ENCODE assay signal across 28 cellular contexts in the genomic region with DNA sequence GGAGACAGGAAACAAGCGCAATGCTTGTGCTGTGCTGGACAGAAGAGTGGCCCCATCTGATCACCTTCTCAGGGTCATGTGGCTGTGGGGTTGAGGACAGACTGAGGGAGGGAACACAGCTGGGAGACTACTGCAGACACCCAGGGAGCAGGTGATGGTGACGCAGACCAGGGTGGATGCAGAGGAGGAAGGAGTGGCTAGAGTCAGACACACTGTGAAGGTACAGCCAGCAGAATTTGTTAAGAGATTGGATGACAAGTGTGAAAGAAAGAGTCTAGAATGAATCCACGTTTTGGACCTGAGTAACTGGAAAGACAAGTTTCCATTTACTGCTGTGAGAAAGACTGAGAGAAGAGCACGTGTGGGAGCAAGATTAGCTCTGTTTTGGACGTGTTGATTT. TPM values are rescaled to one million over a fixed set of nuclear protein-coding genes. Genes with fewer than 3 reads are reported as not detected.
DNase-seq lines count a peak whose midpoint lies in the region; ATAC-seq and TF ChIP-seq lines count a peak whose summit lies in the region.
"Had no signal": no experiment of that assay in that cellular context is flagged by ENCODE, and none has a peak within 500 bp of the region (broad histone marks: within the 10 kb centered on the region; RNA-seq: fewer than 3 reads in every experiment).

No MANE protein-coding gene starts in this region.

- no peaks in the 10 kb centered on the region for H4K20me1 ChIP-seq in mammary epithelial cell (ENCODE audit: insufficient read depth, low read length)
- H4K20me1 ChIP-seq in PC-3 (ENCODE audit: low read length), result no peaks in the 10 kb centered on the region
- H4K20me1 ChIP-seq in hepatocyte (ENCODE audit: insufficient read depth, poor library complexity, severe bottlenecking), result no peaks in the 10 kb centered on the region

- TF ChIP-seq CTCF in mammary epithelial cell (conservative IDR thresholded peaks at IDR 0.05 in 1 of 2, IDR thresholded peaks at IDR 0.05 in 1 of 2; ENCODE audit: extremely low read depth in 1 of 2, insufficient read depth in 1 of 2, low read depth in 1 of 2, low read length in 2 of 2) (no peak), MCF 10A (IDR thresholded peaks at IDR 0.05; ENCODE audit: unreplicated experiment) (no peak), PC-3 (conservative IDR thresholded peaks at IDR 0.05; ENCODE audit: low read depth, low read length) (no peak), hepatocyte (IDR thresholded peaks at IDR 0.05; ENCODE audit: poor library complexity) (no peak)
- no peak for TF ChIP-seq CTCF in CD8-positive, alpha-beta T cell (IDR thresholded peaks at IDR 0.05)

- WGBS in mammary epithelial cell (ENCODE audit: low coverage, missing lambda C conversion rate), result 43% methylated on average over 5 of the region's 5 CpGs
- WGBS in hepatocyte (ENCODE audit: low lambda C conversion rate, missing lambda C conversion rate), result 49% methylated on average over 5 of the region's 5 CpGs

- no peaks in the 10 kb centered on the region for H3F3A ChIP-seq in PC-3 (ENCODE audit: low read length, unreplicated experiment)

- H3K9me3 ChIP-seq in mammary epithelial cell (replicated peaks; ENCODE audit: insufficient read depth, low read length) (no peaks in the 10 kb centered on the region), PC-3 (ENCODE audit: low read length) (no peaks in the 10 kb centered on the region), hepatocyte (ENCODE audit: low read depth) (no peaks in the 10 kb centered on the region)
- no peaks in the 10 kb centered on the region for H3K9me3 ChIP-seq in CD8-positive, alpha-beta T cell (ENCODE audit: low read length)
- H3K9me3 ChIP-seq: BE2C, lower lobe of right lung had no signal

- H3K27ac Mint-ChIP-seq in MCF 10A (ENCODE audit: low read depth, unreplicated experiment), result no peak overlapping the region
- H3K27ac Mint-ChIP-seq in CD8-positive, alpha-beta T cell, result no peak overlapping the region
- H3K27ac Mint-ChIP-seq: activated naive CD4-positive, alpha-beta T cell treated with anti-CD3 and anti-CD28 coated beads for 36 hours; activated T-cell treated with anti-CD3 and anti-CD28 coated beads, Interleukin-2, amount 50 U/mL, for 72 hours; stimulated activated naive CD8-positive, alpha-beta T cell treated with anti-CD3 and anti-CD28 coated beads, Interleukin-15, Interleukin-2, amounts not matched to agents 100 ng/mL and 50 ng/mL, for 24 hours had no signal

- H3K4me1 ChIP-seq in mammary epithelial cell (ENCODE audit: insufficient read depth, low read length) (no peaks in the 10 kb centered on the region), PC-3 (ENCODE audit: insufficient read depth, low read length) (no peaks in the 10 kb centered on the region; the same call in 1 of the 2 replicates), hepatocyte (ENCODE audit: insufficient read depth) (no peaks in the 10 kb centered on the region)
- H3K4me1 ChIP-seq in CD8-positive, alpha-beta T cell (ENCODE audit: insufficient read depth, low read length), result no peaks in the 10 kb centered on the region
- H3K4me1 ChIP-seq: BE2C, lower lobe of right lung, tibial artery had no signal

- H3K79me2 ChIP-seq in mammary epithelial cell (ENCODE audit: insufficient read depth, low read length), result no peaks in the 10 kb centered on the region
- H3K79me2 ChIP-seq in PC-3 (ENCODE audit: low read length), result no peaks in the 10 kb centered on the region
- no peaks in the 10 kb centered on the region for H3K79me2 ChIP-seq in hepatocyte

- dilution Hi-C loops in mammary epithelial cell (cut with HindIII; ENCODE audit: low sequenced_read_pairs), result no loop called here

- H3K9me3 Mint-ChIP-seq in MCF 10A (ENCODE audit: unreplicated experiment), result no peaks in the 10 kb centered on the region
- no peaks in the 10 kb centered on the region for H3K9me3 Mint-ChIP-seq in CD8-positive, alpha-beta T cell
- H3K9me3 Mint-ChIP-seq: activated naive CD4-positive, alpha-beta T cell treated with anti-CD3 and anti-CD28 coated beads for 36 hours; activated T-cell treated with anti-CD3 and anti-CD28 coated beads, Interleukin-2, amount 50 U/mL, for 72 hours; stimulated activated naive CD8-positive, alpha-beta T cell treated with anti-CD3 and anti-CD28 coated beads, Interleukin-15, Interleukin-2, amounts not matched to agents 100 ng/mL and 50 ng/mL, for 24 hours had no signal

- H3K4me3 Mint-ChIP-seq in MCF 10A (ENCODE audit: unreplicated experiment), result no peak overlapping the region
- no peak overlapping the region for H3K4me3 Mint-ChIP-seq in CD8-positive, alpha-beta T cell
- H3K4me3 Mint-ChIP-seq: activated naive CD4-positive, alpha-beta T cell treated with anti-CD3 and anti-CD28 coated beads for 36 hours; activated T-cell treated with anti-CD3 and anti-CD28 coated beads, Interleukin-2, amount 50 U/mL, for 72 hours; neural crest cell; stimulated activated naive CD8-positive, alpha-beta T cell treated with anti-CD3 and anti-CD28 coated beads, Interleukin-15, Interleukin-2, amounts not matched to agents 100 ng/mL and 50 ng/mL, for 24 hours had no signal

- POLR2A ChIA-PET in MCF 10A (lab: Yijun Ruan, JAX) (no interaction called here), PC-3 (lab: Charles Lee; ENCODE audit: unreplicated experiment) (no interaction called here)
- POLR2A ChIA-PET in CD8-positive, alpha-beta T cell (lab: Charles Lee), result no interaction called here

- H3K9me2 ChIP-seq in PC-3 (replicated peaks; ENCODE audit: low read length) (no peaks in the 10 kb centered on the region), hepatocyte (replicated peaks; ENCODE audit: insufficient read depth) (no peaks in the 10 kb centered on the region)

- intact Hi-C loops in mammary epithelial cell (cut with micrococcal nuclease) (no loop called here), MCF 10A (cut with micrococcal nuclease) (no loop called here), PC-3 (cut with micrococcal nuclease) (no loop called here)
- intact Hi-C loops in CD8-positive, alpha-beta T cell (cut with DNase I, micrococcal nuclease), result no loop called here

- no peak overlapping the region for H3K4me2 ChIP-seq in mammary epithelial cell (ENCODE audit: insufficient read depth, low read depth, low read length)
- no peak overlapping the region for H3K4me2 ChIP-seq in PC-3 (ENCODE audit: low read length)
- no peak overlapping the region for H3K4me2 ChIP-seq in hepatocyte

- no peak overlapping the region for H2AFZ ChIP-seq in mammary epithelial cell (ENCODE audit: low read depth, low read length)
- H2AFZ ChIP-seq in PC-3 (ENCODE audit: low read length), result peak overlapping the region; percentile 34; the same call in 1 of the 2 replicates
- no peak overlapping the region for H2AFZ ChIP-seq in hepatocyte
- H2AFZ ChIP-seq: GM23248 had no signal

- CTCF ChIA-PET in mammary epithelial cell (lab: Charles Lee; ENCODE audit: low non-redundant PET) (no interaction called here), MCF 10A (lab: Yijun Ruan, JAX) (interaction anchor here (0.6 to 5.5 kb wide), 3 partner anchors 12 to 800 kb away, joined by 3 to 34 read pairs (median 3); no protein-coding TSS in a partner anchor), PC-3 (lab: Charles Lee) (interaction anchor here (0.6 kb wide), 1 partner anchor 10 kb away, joined by 3 read pairs; no protein-coding TSS in a partner anchor)
- CTCF ChIA-PET in CD8-positive, alpha-beta T cell (lab: Charles Lee), result interaction anchor here (0.6 to 0.7 kb wide), 2 partner anchors 69 to 227 kb away, joined by 3 read pairs; no protein-coding TSS in a partner anchor

- BruUV-seq in mammary epithelial cell (replicated peaks; lab: Mats Ljungman, UMichigan) (no TSS peak), MCF 10A (replicated peaks; lab: Mats Ljungman, UMichigan) (no TSS peak), PC-3 (replicated peaks; lab: Mats Ljungman, UMichigan) (no TSS peak)

- H3K36me3 ChIP-seq in mammary epithelial cell (ENCODE audit: insufficient read depth, low read length) (no peaks in the 10 kb centered on the region), PC-3 (ENCODE audit: low read depth, low read length) (no peaks in the 10 kb centered on the region), hepatocyte (replicated peaks; ENCODE audit: insufficient read depth, low read depth) (no peaks in the 10 kb centered on the region)
- no peaks in the 10 kb centered on the region for H3K36me3 ChIP-seq in CD8-positive, alpha-beta T cell (ENCODE audit: insufficient read depth, low read length)
- H3K36me3 ChIP-seq: BE2C, cardiac muscle cell, lower lobe of right lung, tibial artery had no signal

- peak; percentile 57 for ATAC-seq in PC-3
- no peak for ATAC-seq in CD8-positive, alpha-beta T cell
- ATAC-seq: activated T-cell treated with anti-CD3 and anti-CD28 coated beads, Interleukin-2, amount 50 U/mL, for 72 hours; lower lobe of right lung had no signal

- H3K27ac ChIP-seq in mammary epithelial cell (ENCODE audit: insufficient read depth, low read depth, low read length), result no peak overlapping the region
- no peak overlapping the region for H3K27ac ChIP-seq in PC-3 (ENCODE audit: low read length)
- no peak overlapping the region for H3K27ac ChIP-seq in hepatocyte
- no peak overlapping the region for H3K27ac ChIP-seq in CD8-positive, alpha-beta T cell (ENCODE audit: low read depth, low read length)
- H3K27ac ChIP-seq: cardiac muscle cell, dorsolateral prefrontal cortex, GM23248, lower lobe of right lung, tibial artery had no signal

- H3K27me3 ChIP-seq in mammary epithelial cell (ENCODE audit: insufficient read depth, low read length) (peaks cover 5% of the 10 kb centered on the region), PC-3 (ENCODE audit: low read length) (0 out of 2 replicates have a peak, but pooled peaks cover 2% of the 10 kb centered on the region), hepatocyte (no peaks in the 10 kb centered on the region)
- no peaks in the 10 kb centered on the region for H3K27me3 ChIP-seq in CD8-positive, alpha-beta T cell (ENCODE audit: insufficient read depth, low read length)
- H3K27me3 ChIP-seq: BE2C, cardiac muscle cell, dorsolateral prefrontal cortex had no signal

- no peaks in the 10 kb centered on the region for H3K36me3 Mint-ChIP-seq in MCF 10A (ENCODE audit: insufficient read depth, unreplicated experiment)
- no peaks in the 10 kb centered on the region for H3K36me3 Mint-ChIP-seq in CD8-positive, alpha-beta T cell

- H3K4me3 ChIP-seq in mammary epithelial cell (replicated peaks in 1 of 3; ENCODE audit: insufficient read depth in 1 of 3, low read depth in 2 of 3, low read length in 3 of 3) (no peak overlapping the region), PC-3 (ENCODE audit: low read length) (no peak overlapping the region), hepatocyte (no peak overlapping the region)
- H3K4me3 ChIP-seq in CD8-positive, alpha-beta T cell (ENCODE audit: low read depth, low read length), result no peak overlapping the region
- H3K4me3 ChIP-seq: cardiac muscle cell, dorsolateral prefrontal cortex, GM23248, lower lobe of right lung, tibial artery had no signal

- in situ Hi-C loops in mammary epithelial cell (cut with MboI; ENCODE audit: low sequenced_read_pairs in 2 of 2), result no loop called here

- H3K4me1 Mint-ChIP-seq in MCF 10A (ENCODE audit: insufficient read depth, unreplicated experiment), result no peaks in the 10 kb centered on the region
- no peaks in the 10 kb centered on the region for H3K4me1 Mint-ChIP-seq in CD8-positive, alpha-beta T cell (ENCODE audit: low read depth)

- peaks cover 13% of the 10 kb centered on the region for H3K27me3 Mint-ChIP-seq in MCF 10A (ENCODE audit: insufficient read depth, unreplicated experiment)
- peaks cover 14% of the 10 kb centered on the region for H3K27me3 Mint-ChIP-seq in CD8-positive, alpha-beta T cell (ENCODE audit: low read depth)

- DNase-seq in mammary epithelial cell, result peak; percentile 28
- no peak for DNase-seq in MCF 10A (ENCODE audit: unreplicated experiment)
- DNase-seq in PC-3, result peak; percentile 56
- DNase-seq in hepatocyte (ENCODE audit: low spot score), result peak; percentile 26
- peak; percentile 35 for DNase-seq in ureter (ENCODE audit: low spot score)
- no peak for DNase-seq in CD8-positive, alpha-beta T cell
- no peak for DNase-seq in HUDEP-2 (lab: John Stamatoyannopoulos, UW; ENCODE audit: unreplicated experiment in 76 of 76)
- no peak for DNase-seq in occipital lobe (lab: John Stamatoyannopoulos, UW)
- DNase-seq: activated CD4-positive, alpha-beta T cell treated with anti-CD3 and anti-CD28 coated beads for 1 hour; activated naive CD4-positive, alpha-beta T cell treated with anti-CD3 and anti-CD28 coated beads for 36 hours; activated T-cell treated with anti-CD3 and anti-CD28 coated beads, Interleukin-2, amount 50 U/mL, for 72 hours; amygdala; BE2C; EL; GM23248; hypothalamus; islet precursor cell; lower lobe of right lung; NCI-H1092 treated with DMSO at 0.1 percent for 48 hours; NCI-H2029; RPMI8226; stimulated activated CD4-positive, alpha-beta T cell treated with anti-CD3 and anti-CD28 coated beads, Interleukin-4, amount 100 ng/mL, for 4 hours; tibial artery had no signal

- H3K9ac ChIP-seq in mammary epithelial cell (ENCODE audit: insufficient read depth, low read length) (no peak overlapping the region), PC-3 (ENCODE audit: low read length) (no peak overlapping the region)
- H3K9ac ChIP-seq: GM23248 had no signal

RNA-seq across cellular contexts. Expression of gene POMC, which starts 15.9 kb away (rescaled TPM):
- total RNA-seq in mammary epithelial cell (under 1 TPM; 0.24 to 0.83 TPM), MCF 10A (2022) (not detected in 2 replicates), PC-3 (2014; rRNA removed) (not detected in 2 replicates), hepatocyte (3.5 and 6.0 TPM in 2 replicates), ureter (0.68 TPM), occipital lobe (0.78 TPM)
- polyA plus RNA-seq in mammary epithelial cell (not detected), hepatocyte (4.4 and 5.6 TPM in 2 replicates)
- polyA minus RNA-seq in mammary epithelial cell, result not detected
- 1 to 10 TPM; 3.0 to 3.2 TPM for total RNA-seq in CD8-positive, alpha-beta T cell
- total RNA-seq: NCI-H460 had no signal

Comparison
In these comparisons a context has a peak if more than half of its experiments do, and no peak if none do; other contexts are left out.
1. DNase-seq: peak in mammary epithelial cell (single experiment), PC-3 (single experiment), hepatocyte (single experiment) and ureter (single experiment); none in MCF 10A (single experiment), CD8-positive, alpha-beta T cell (0 of 7), HUDEP-2 (0 of 76) and occipital lobe (single experiment).